20 cellular contexts compared by ENCODE assay signal in the genomic region with DNA sequence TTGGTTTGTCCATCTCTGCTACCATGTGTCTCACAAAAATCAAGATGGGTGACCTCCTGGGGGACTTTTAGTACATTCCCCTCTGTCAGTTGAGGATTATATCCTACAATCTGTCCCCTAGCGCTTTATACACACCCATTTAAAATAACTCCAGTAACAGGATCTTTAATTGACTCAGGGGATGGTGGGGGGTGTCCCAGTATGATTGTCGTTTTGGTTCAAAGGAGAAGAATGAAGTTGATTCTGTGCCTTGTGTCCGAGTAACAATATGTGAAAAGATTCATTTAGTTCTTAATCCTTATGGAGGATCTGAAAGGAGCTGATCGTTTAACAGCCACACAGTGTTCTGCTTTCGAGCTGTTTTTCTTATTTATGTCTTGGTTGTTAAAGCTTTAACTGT.
DNase-seq lines count a peak whose midpoint lies in the region; ATAC-seq and TF ChIP-seq lines count a peak whose summit lies in the region.
"Had no signal": no experiment of that assay in that cellular context is flagged by ENCODE, and none has a peak within 500 bp of the region (broad histone marks: within the 10 kb centered on the region; RNA-seq: fewer than 3 reads in every experiment).

No MANE protein-coding gene starts in this region.

- no peak overlapping the region for H3K27ac Mint-ChIP-seq in endodermal cell
- no peak overlapping the region for H3K27ac Mint-ChIP-seq in stimulated activated effector memory CD8-positive, alpha-beta T cell treated with anti-CD3 and anti-CD28 coated beads, Interleukin-12 subunit alpha, Interleukin-12 subunit beta, amount 100 ng/mL, for 72 hours
- H3K27ac Mint-ChIP-seq: B cell; CD4-positive, CD25-positive, alpha-beta regulatory T cell; CD8-positive, alpha-beta memory T cell; IgD-negative memory B cell had no signal

- DNase-seq in NCI-H69 (lab: John Stamatoyannopoulos, UW) (peak; percentile 20), endodermal cell (no peak), SK-N-SH (no peak)
- no peak for DNase-seq in stimulated activated effector memory CD8-positive, alpha-beta T cell treated with anti-CD3 and anti-CD28 coated beads, Interleukin-12 subunit alpha, Interleukin-12 subunit beta, amount 100 ng/mL, for 72 hours (ENCODE audit: low spot score in 2 of 2)
- DNase-seq: CD4-positive, CD25-positive, alpha-beta regulatory T cell; CD8-positive, alpha-beta memory T cell; COR-L47; DMS 273 treated with DMSO at 0.1 percent for 48 hours; DMS53; DND-41; EL had no signal

- H3K9me2 ChIP-seq in SK-N-SH = no peaks in the 10 kb centered on the region

- no peaks in the 10 kb centered on the region for H3K27me3 Mint-ChIP-seq in endodermal cell (ENCODE audit: insufficient read depth)
- H3K27me3 Mint-ChIP-seq: B cell; CD4-positive, CD25-positive, alpha-beta regulatory T cell; CD8-positive, alpha-beta memory T cell; IgD-negative memory B cell had no signal

- no peaks in the 10 kb centered on the region for H4K20me1 ChIP-seq in SK-N-SH (ENCODE audit: insufficient read depth)
- H4K20me1 ChIP-seq: BLaER1 treated with 17β-estradiol and CSF1 and Interleukin-3, amounts not matched to agents 10 nM and 100 nM had no signal

- no peak overlapping the region for H3K4me2 ChIP-seq in SK-N-SH
- H3K4me2 ChIP-seq: BLaER1 treated with 17β-estradiol and CSF1 and Interleukin-3, amounts not matched to agents 10 nM and 100 nM had no signal

- H3F3A ChIP-seq in SK-N-SH (replicated peaks; ENCODE audit: insufficient read depth) = no peaks in the 10 kb centered on the region

- CTCF ChIA-PET in SK-N-SH (lab: Yijun Ruan, JAX) = no interaction called here

- no peaks in the 10 kb centered on the region for H3K36me3 ChIP-seq in endodermal cell (ENCODE audit: control insufficient read depth, insufficient read depth, low read length)
- H3K36me3 ChIP-seq in neuron (ENCODE audit: insufficient read depth, low read length) = no peaks in the 10 kb centered on the region
- H3K36me3 ChIP-seq in SK-N-SH (replicated peaks in 1 of 2; ENCODE audit: control insufficient read depth in 1 of 2, insufficient read depth in 2 of 2, low read length in 1 of 2) = no peaks in the 10 kb centered on the region
- H3K36me3 ChIP-seq: BLaER1 treated with 17β-estradiol and CSF1 and Interleukin-3, amounts not matched to agents 10 nM and 100 nM; HAP-1 had no signal

- no peaks in the 10 kb centered on the region for H3K9me3 ChIP-seq in endodermal cell (ENCODE audit: control insufficient read depth, low read length)
- no peaks in the 10 kb centered on the region for H3K9me3 ChIP-seq in neuron (ENCODE audit: low read length)
- H3K9me3 ChIP-seq in SK-N-SH = no peaks in the 10 kb centered on the region
- H3K9me3 ChIP-seq: BLaER1 treated with 17β-estradiol and CSF1 and Interleukin-3, amounts not matched to agents 10 nM and 100 nM; HAP-1 had no signal

- no peak for ATAC-seq in HG02588 (IDR thresholded peaks at IDR 0.05; ENCODE audit: unreplicated experiment)
- no peak for ATAC-seq in stimulated activated effector memory CD8-positive, alpha-beta T cell treated with anti-CD3 and anti-CD28 coated beads, Interleukin-12 subunit alpha, Interleukin-12 subunit beta, amount 100 ng/mL, for 72 hours
- ATAC-seq: GM12878, HepG2 had no signal

- H3K4me3 ChIP-seq in endodermal cell (ENCODE audit: low read length) (no peak overlapping the region), neuron (ENCODE audit: low read length) (no peak overlapping the region), SK-N-SH (ENCODE audit: low read depth in 2 of 2, low read length in 1 of 2) (no peak overlapping the region)
- H3K4me3 ChIP-seq: BLaER1 treated with 17β-estradiol and CSF1 and Interleukin-3, amounts not matched to agents 10 nM and 100 nM; GM12878; HAP-1 had no signal

- WGBS in endodermal cell (ENCODE audit: insufficient coverage in 1 of 2, insufficient read length in 1 of 2), 2 experiments = 70 to 79% methylated on average over 4 to 5 of the region's 5 CpGs
- 23% methylated on average over 5 of the region's 5 CpGs for WGBS in SK-N-SH (ENCODE audit: low lambda C conversion rate)

- no peak for TF ChIP-seq CTCF in 22Rv1 (IDR thresholded peaks at IDR 0.05)
- TF ChIP-seq CTCF in endodermal cell (conservative IDR thresholded peaks at IDR 0.05) = no peak
- no peak for TF ChIP-seq CTCF in SK-N-SH (IDR thresholded peaks at IDR 0.05)

- TF ChIP-seq EP300 in SK-N-SH (IDR thresholded peaks at IDR 0.05; ENCODE audit: borderline replicate concordance in 1 of 2, low read depth in 1 of 2, low read length in 1 of 2) = no peak

- POLR2A ChIA-PET in SK-N-SH (lab: Yijun Ruan, JAX) = no interaction called here

- H3K9ac ChIP-seq in endodermal cell (ENCODE audit: extremely low read depth, low read length, poor library complexity, severe bottlenecking) (no peak overlapping the region), SK-N-SH (no peak overlapping the region)
- H3K9ac ChIP-seq: BLaER1 treated with 17β-estradiol and CSF1 and Interleukin-3, amounts not matched to agents 10 nM and 100 nM had no signal

- H3K27me3 ChIP-seq in endodermal cell (ENCODE audit: control insufficient read depth, insufficient read depth, low read length, poor library complexity, severe bottlenecking) = no peaks in the 10 kb centered on the region
- no peaks in the 10 kb centered on the region for H3K27me3 ChIP-seq in neuron (ENCODE audit: insufficient read depth, low read length)
- no peaks in the 10 kb centered on the region for H3K27me3 ChIP-seq in SK-N-SH (ENCODE audit: insufficient read depth)
- H3K27me3 ChIP-seq: BLaER1 treated with 17β-estradiol and CSF1 and Interleukin-3, amounts not matched to agents 10 nM and 100 nM had no signal

- no peak for TF ChIP-seq RAD21 in SK-N-SH (IDR thresholded peaks at IDR 0.05; ENCODE audit: low read length)

- H2AFZ ChIP-seq in neuron (ENCODE audit: low read depth, low read length) = peak overlapping the region; percentile 22
- H2AFZ ChIP-seq in SK-N-SH (ENCODE audit: low read depth) = no peak overlapping the region

- no peaks in the 10 kb centered on the region for H3K79me2 ChIP-seq in SK-N-SH (ENCODE audit: insufficient read depth)

- peaks cover 6% of the 10 kb centered on the region for H3K9me3 Mint-ChIP-seq in endodermal cell
- H3K9me3 Mint-ChIP-seq in stimulated activated effector memory CD8-positive, alpha-beta T cell treated with anti-CD3 and anti-CD28 coated beads, Interleukin-12 subunit alpha, Interleukin-12 subunit beta, amount 100 ng/mL, for 72 hours = peaks cover 13% of the 10 kb centered on the region

- H3K27ac ChIP-seq in 22Rv1 (peak overlapping the region; percentile 89), endodermal cell (ENCODE audit: low read depth, low read length) (peak overlapping the region; percentile 64), SK-N-SH (ENCODE audit: low read depth in 2 of 2, low read length in 1 of 2) (no peak overlapping the region)
- H3K27ac ChIP-seq: BLaER1 treated with 17β-estradiol and CSF1 and Interleukin-3, amounts not matched to agents 10 nM and 100 nM had no signal

- H3K4me1 Mint-ChIP-seq in endodermal cell = peaks cover 22% of the 10 kb centered on the region
- H3K4me1 Mint-ChIP-seq in stimulated activated effector memory CD8-positive, alpha-beta T cell treated with anti-CD3 and anti-CD28 coated beads, Interleukin-12 subunit alpha, Interleukin-12 subunit beta, amount 100 ng/mL, for 72 hours = no peaks in the 10 kb centered on the region
- H3K4me1 Mint-ChIP-seq: B cell; CD4-positive, CD25-positive, alpha-beta regulatory T cell; CD8-positive, alpha-beta memory T cell; IgD-negative memory B cell had no signal

- no peaks in the 10 kb centered on the region for H3K36me3 Mint-ChIP-seq in endodermal cell (ENCODE audit: low read depth)
- H3K36me3 Mint-ChIP-seq in stimulated activated effector memory CD8-positive, alpha-beta T cell treated with anti-CD3 and anti-CD28 coated beads, Interleukin-12 subunit alpha, Interleukin-12 subunit beta, amount 100 ng/mL, for 72 hours = no peaks in the 10 kb centered on the region
- H3K36me3 Mint-ChIP-seq: CD4-positive, CD25-positive, alpha-beta regulatory T cell; CD8-positive, alpha-beta memory T cell; IgD-negative memory B cell had no signal

- no peak overlapping the region for H3K4me3 Mint-ChIP-seq in endodermal cell
- H3K4me3 Mint-ChIP-seq in stimulated activated effector memory CD8-positive, alpha-beta T cell treated with anti-CD3 and anti-CD28 coated beads, Interleukin-12 subunit alpha, Interleukin-12 subunit beta, amount 100 ng/mL, for 72 hours = no peak overlapping the region
- H3K4me3 Mint-ChIP-seq: B cell; CD4-positive, CD25-positive, alpha-beta regulatory T cell; CD8-positive, alpha-beta memory T cell; IgD-negative memory B cell had no signal

- H3K4me1 ChIP-seq in endodermal cell (ENCODE audit: control insufficient read depth, insufficient read depth, low read length) = no peaks in the 10 kb centered on the region
- peaks cover 9% of the 10 kb centered on the region for H3K4me1 ChIP-seq in neuron (ENCODE audit: insufficient read depth, low read length)
- no peaks in the 10 kb centered on the region for H3K4me1 ChIP-seq in SK-N-SH (ENCODE audit: control insufficient read depth in 1 of 2, insufficient read depth in 2 of 2, low read depth in 1 of 2, low read length in 1 of 2)
- H3K4me1 ChIP-seq: BLaER1 treated with 17β-estradiol and CSF1 and Interleukin-3, amounts not matched to agents 10 nM and 100 nM; HAP-1 had no signal

TF ChIP-seq in SK-N-SH, 30 proteins besides CTCF, POLR2A, EP300 and RAD21 (continues in another document):
- TF ChIP-seq CHD2 (IDR thresholded peaks at IDR 0.05; ENCODE audit: low read length, partially characterized antibody) (no peak), JUND (IDR thresholded peaks at IDR 0.05) (no peak), USF2 (IDR thresholded peaks at IDR 0.05; ENCODE audit: borderline replicate concordance, low read depth, low read length) (no peak)

Comparison
In these comparisons a context has a peak if more than half of its experiments do, and no peak if none do; other contexts are left out.
1. H3K27ac ChIP-seq: peak in 22Rv1 (single experiment) and endodermal cell (single experiment); none in SK-N-SH (0 of 2).